In the genomic region with DNA sequence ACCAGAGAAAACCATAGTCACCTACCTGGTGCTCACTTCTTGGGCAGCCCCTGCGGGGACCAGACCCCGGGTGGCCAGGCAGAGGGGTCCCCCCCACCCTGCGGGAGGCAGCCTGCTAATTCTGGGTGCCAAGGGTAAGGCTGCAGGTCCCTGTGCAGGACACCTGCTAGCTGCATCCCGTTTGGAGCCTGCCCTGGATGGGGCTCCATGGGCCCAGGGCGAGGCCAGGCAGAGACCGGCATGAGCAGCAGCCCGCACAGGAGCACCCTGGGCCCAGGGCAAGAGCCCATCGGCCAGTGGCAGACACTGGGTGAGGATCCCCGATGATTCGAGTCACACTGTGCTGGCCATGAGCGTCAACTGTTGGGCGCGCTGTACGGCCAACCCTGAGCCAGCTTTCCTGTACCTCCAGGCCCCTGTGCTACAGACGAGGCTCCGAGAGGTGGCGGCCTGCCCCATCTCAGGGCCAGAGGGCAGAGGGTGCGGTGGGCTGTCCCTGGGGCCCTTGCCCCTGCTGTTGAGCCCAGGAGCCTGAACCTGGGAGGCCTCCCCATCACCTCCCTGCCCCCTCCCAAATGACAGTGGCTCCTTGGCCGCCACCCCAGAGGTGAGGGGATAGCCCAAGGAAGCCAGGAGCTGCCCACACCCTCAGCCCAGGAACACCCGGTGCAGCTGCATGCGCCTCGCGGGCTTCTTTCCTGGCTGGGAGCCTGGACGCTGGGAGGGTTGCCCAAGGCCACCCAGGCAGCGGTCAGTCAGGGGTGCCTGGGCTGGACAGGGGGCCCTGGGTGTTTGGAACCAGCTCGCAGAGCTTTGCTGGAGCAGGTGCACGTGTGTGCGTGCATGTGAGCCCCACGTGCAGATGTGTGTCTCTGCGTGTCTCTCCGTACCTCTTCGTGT, we compare ENCODE assay signal across 14 cellular contexts. TPM values are rescaled to one million over a fixed set of nuclear protein-coding genes. Genes with fewer than 3 reads are reported as not detected.
A peak's percentile ranks its signal among the peaks of the same experiment; 100 is the strongest.
DNase-seq lines count a peak whose midpoint lies in the region; ATAC-seq and TF ChIP-seq lines count a peak whose summit lies in the region.
"Had no signal": no experiment of that assay in that cellular context is flagged by ENCODE, and none has a peak within 500 bp of the region (broad histone marks: within the 10 kb centered on the region; RNA-seq: fewer than 3 reads in every experiment).

No MANE protein-coding gene starts in this region.

- H3K27me3 Mint-ChIP-seq in Caco-2 (ENCODE audit: insufficient read depth, unreplicated experiment): no peaks in the 10 kb centered on the region
- no peaks in the 10 kb centered on the region for H3K27me3 Mint-ChIP-seq in WTC11 (ENCODE audit: low read depth)

- no peaks in the 10 kb centered on the region for H3K36me3 ChIP-seq in Caco-2 (ENCODE audit: control insufficient read depth, insufficient read depth, low read length)
- H3K36me3 ChIP-seq: BLaER1 treated with 17β-estradiol and CSF1 and Interleukin-3, amounts not matched to agents 10 nM and 100 nM; stomach had no signal

- H3K36me3 Mint-ChIP-seq in Caco-2 (ENCODE audit: insufficient read depth, unreplicated experiment): peaks cover 11% of the 10 kb centered on the region
- H3K36me3 Mint-ChIP-seq in WTC11: no peaks in the 10 kb centered on the region

- no peak for TF ChIP-seq CTCF in Caco-2 (IDR thresholded peaks at IDR 0.05; ENCODE audit: insufficient read depth in 1 of 2, low read depth in 1 of 2, low read length in 1 of 2, severe bottlenecking in 1 of 2, unreplicated experiment in 1 of 2)
- no peak for TF ChIP-seq CTCF in WTC11 (IDR thresholded peaks at IDR 0.05)
- no peak for TF ChIP-seq CTCF in GM13977 (IDR thresholded peaks at IDR 0.05; ENCODE audit: extremely low read depth, insufficient read depth, missing control alignments)

- DNase-seq in Caco-2 (peak in 1 of 2 experiments; percentile 31), WTC11 (ENCODE audit: low spot score) (peak; percentile 16), left ventricle myocardium superior (no peak), posterior vena cava (ENCODE audit: low spot score) (peak; percentile 75), SW480 (ENCODE audit: low spot score) (no peak), GM13977 (ENCODE audit: low spot score) (no peak), iPS-NIHi7 (ENCODE audit: extremely low spot score) (no peak), GM19240 (ENCODE audit: insufficient read length, low spot score) (no peak)
- DNase-seq: NCI-H1417; NCI-H526; stimulated activated CD4-positive, alpha-beta T cell treated with anti-CD3 and anti-CD28 coated beads, Interleukin-4, amount 100 ng/mL, for 4 hours; stomach had no signal

- H3K4me3 ChIP-seq in Caco-2 (ENCODE audit: low read depth, low read length): no peak overlapping the region
- H3K4me3 ChIP-seq: BLaER1 treated with 17β-estradiol and CSF1 and Interleukin-3, amounts not matched to agents 10 nM and 100 nM; stomach had no signal

- intact Hi-C loops in Caco-2 (cut with micrococcal nuclease; ENCODE audit: unreplicated experiment) (loop anchor here (5.0 kb wide), 2 partner anchors 76 to 209 kb away; no protein-coding TSS in a partner anchor), left ventricle myocardium superior (cut with micrococcal nuclease) (loop anchor here (5.0 kb wide), 1 partner anchor 151 kb away; no protein-coding TSS in a partner anchor), posterior vena cava (cut with DNase I) (loop anchor here (5.0 to 10.0 kb wide), 2 partner anchors 61 to 73 kb away; a partner anchor contains a TSS)

- POLR2A ChIA-PET in Caco-2 (lab: Charles Lee): no interaction called here
- POLR2A ChIA-PET in WTC11 (lab: Charles Lee): no interaction called here

- in situ Hi-C loops in GM13977 (cut with MboI; ENCODE audit: low pct_unique_long_range_greater_than_20kb, low sequenced_read_pairs, unreplicated experiment): no loop called here

- peak overlapping the region; percentile 78 for H3K27ac Mint-ChIP-seq in Caco-2 (ENCODE audit: unreplicated experiment)
- no peak overlapping the region; the same call in 1 of the 2 replicates for H3K27ac Mint-ChIP-seq in WTC11

- peaks cover 10% of the 10 kb centered on the region for H3K4me1 ChIP-seq in Caco-2

- ATAC-seq in WTC11 (no peak), left ventricle myocardium superior (peak; percentile 38)

- H3K4me3 Mint-ChIP-seq in Caco-2 (ENCODE audit: unreplicated experiment) (no peak overlapping the region), WTC11 (no peak overlapping the region)

- no TSS peak for BruUV-seq in Caco-2 (replicated peaks; lab: Mats Ljungman, UMichigan)

- H3K4me1 Mint-ChIP-seq in Caco-2 (ENCODE audit: low read depth, unreplicated experiment) (no peaks in the 10 kb centered on the region), WTC11 (0 out of 2 replicates have a peak, but pooled peaks cover under 1% of the 10 kb centered on the region)

- H3K9me3 Mint-ChIP-seq in Caco-2 (ENCODE audit: unreplicated experiment) (no peaks in the 10 kb centered on the region), WTC11 (no peaks in the 10 kb centered on the region)

- H3K27me3 ChIP-seq in Caco-2 (replicated peaks; ENCODE audit: control insufficient read depth, insufficient read depth, low read length): no peaks in the 10 kb centered on the region

- CTCF ChIA-PET in Caco-2 (lab: Charles Lee): interaction anchor here (1.5 to 1.8 kb wide), 2 partner anchors 24 to 48 kb away, joined by 5 to 12 read pairs; a partner anchor contains a TSS
- CTCF ChIA-PET in WTC11 (lab: Charles Lee): interaction anchor here (0.7 to 2.8 kb wide), 18 partner anchors 8 to 239 kb away, joined by 3 to 22 read pairs (median 12); a partner anchor contains a TSS

- no peaks in the 10 kb centered on the region for H3K9me3 ChIP-seq in Caco-2
- H3K9me3 ChIP-seq: BLaER1 treated with 17β-estradiol and CSF1 and Interleukin-3, amounts not matched to agents 10 nM and 100 nM; stomach had no signal

TF ChIP-seq in WTC11, 78 proteins besides CTCF, POLR2A, EP300 and RAD21 (continues in another document):
- no peak for TF ChIP-seq MXD4 (CRISPR knock-in tag; IDR thresholded peaks at IDR 0.05; ENCODE audit: borderline replicate concordance)
- peak; percentile 62; the same call in 1 of the 2 replicates for TF ChIP-seq ZNF121 (CRISPR knock-in tag; IDR thresholded peaks at IDR 0.05)
- no peak for TF ChIP-seq CREM (CRISPR knock-in tag; IDR thresholded peaks at IDR 0.05)
- TF ChIP-seq ZNF263 (CRISPR knock-in tag; IDR thresholded peaks at IDR 0.05; ENCODE audit: low read depth): no peak
- TF ChIP-seq, protein P1, sequence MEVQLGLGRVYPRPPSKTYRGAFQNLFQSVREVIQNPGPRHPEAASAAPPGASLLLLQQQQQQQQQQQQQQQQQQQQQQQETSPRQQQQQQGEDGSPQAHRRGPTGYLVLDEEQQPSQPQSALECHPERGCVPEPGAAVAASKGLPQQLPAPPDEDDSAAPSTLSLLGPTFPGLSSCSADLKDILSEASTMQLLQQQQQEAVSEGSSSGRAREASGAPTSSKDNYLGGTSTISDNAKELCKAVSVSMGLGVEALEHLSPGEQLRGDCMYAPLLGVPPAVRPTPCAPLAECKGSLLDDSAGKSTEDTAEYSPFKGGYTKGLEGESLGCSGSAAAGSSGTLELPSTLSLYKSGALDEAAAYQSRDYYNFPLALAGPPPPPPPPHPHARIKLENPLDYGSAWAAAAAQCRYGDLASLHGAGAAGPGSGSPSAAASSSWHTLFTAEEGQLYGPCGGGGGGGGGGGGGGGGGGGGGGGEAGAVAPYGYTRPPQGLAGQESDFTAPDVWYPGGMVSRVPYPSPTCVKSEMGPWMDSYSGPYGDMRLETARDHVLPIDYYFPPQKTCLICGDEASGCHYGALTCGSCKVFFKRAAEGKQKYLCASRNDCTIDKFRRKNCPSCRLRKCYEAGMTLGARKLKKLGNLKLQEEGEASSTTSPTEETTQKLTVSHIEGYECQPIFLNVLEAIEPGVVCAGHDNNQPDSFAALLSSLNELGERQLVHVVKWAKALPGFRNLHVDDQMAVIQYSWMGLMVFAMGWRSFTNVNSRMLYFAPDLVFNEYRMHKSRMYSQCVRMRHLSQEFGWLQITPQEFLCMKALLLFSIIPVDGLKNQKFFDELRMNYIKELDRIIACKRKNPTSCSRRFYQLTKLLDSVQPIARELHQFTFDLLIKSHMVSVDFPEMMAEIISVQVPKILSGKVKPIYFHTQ (CRISPR knock-in tag; IDR thresholded peaks at IDR 0.05): no peak
- TF ChIP-seq, protein P2, sequence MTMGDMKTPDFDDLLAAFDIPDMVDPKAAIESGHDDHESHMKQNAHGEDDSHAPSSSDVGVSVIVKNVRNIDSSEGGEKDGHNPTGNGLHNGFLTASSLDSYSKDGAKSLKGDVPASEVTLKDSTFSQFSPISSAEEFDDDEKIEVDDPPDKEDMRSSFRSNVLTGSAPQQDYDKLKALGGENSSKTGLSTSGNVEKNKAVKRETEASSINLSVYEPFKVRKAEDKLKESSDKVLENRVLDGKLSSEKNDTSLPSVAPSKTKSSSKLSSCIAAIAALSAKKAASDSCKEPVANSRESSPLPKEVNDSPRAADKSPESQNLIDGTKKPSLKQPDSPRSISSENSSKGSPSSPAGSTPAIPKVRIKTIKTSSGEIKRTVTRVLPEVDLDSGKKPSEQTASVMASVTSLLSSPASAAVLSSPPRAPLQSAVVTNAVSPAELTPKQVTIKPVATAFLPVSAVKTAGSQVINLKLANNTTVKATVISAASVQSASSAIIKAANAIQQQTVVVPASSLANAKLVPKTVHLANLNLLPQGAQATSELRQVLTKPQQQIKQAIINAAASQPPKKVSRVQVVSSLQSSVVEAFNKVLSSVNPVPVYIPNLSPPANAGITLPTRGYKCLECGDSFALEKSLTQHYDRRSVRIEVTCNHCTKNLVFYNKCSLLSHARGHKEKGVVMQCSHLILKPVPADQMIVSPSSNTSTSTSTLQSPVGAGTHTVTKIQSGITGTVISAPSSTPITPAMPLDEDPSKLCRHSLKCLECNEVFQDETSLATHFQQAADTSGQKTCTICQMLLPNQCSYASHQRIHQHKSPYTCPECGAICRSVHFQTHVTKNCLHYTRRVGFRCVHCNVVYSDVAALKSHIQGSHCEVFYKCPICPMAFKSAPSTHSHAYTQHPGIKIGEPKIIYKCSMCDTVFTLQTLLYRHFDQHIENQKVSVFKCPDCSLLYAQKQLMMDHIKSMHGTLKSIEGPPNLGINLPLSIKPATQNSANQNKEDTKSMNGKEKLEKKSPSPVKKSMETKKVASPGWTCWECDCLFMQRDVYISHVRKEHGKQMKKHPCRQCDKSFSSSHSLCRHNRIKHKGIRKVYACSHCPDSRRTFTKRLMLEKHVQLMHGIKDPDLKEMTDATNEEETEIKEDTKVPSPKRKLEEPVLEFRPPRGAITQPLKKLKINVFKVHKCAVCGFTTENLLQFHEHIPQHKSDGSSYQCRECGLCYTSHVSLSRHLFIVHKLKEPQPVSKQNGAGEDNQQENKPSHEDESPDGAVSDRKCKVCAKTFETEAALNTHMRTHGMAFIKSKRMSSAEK (CRISPR knock-in tag; IDR thresholded peaks at IDR 0.05; ENCODE audit: borderline replicate concordance): no peak

RNA-seq across cellular contexts. Expression of a gene that starts 47.7 kb away (rescaled TPM):
- total RNA-seq in Caco-2 (2022) (0.05 and 0.09 TPM in 2 replicates), WTC11 (2021) (0.57 to 0.77 TPM (median 0.73 TPM) in 3 replicates), left ventricle myocardium superior (3.0 TPM), posterior vena cava (1 to 10 TPM; 1.3 TPM)
- total RNA-seq: bronchial epithelial cell had no signal

Comparison
In these comparisons a context has a peak if more than half of its experiments do, and no peak if none do; other contexts are left out.
1. DNase-seq: peak in WTC11 (single experiment) and posterior vena cava (single experiment); none in left ventricle myocardium superior (single experiment), SW480 (single experiment), GM13977 (single experiment), iPS-NIHi7 (single experiment) and GM19240 (single experiment).